ENCODE assay signal across 7 cellular contexts in genomic region chr11:10455637-10456487, GRCh38. TPM values are rescaled to one million over a fixed set of nuclear protein-coding genes. Genes with fewer than 3 reads are reported as not detected.
A peak's percentile ranks its signal among the peaks of the same experiment; 100 is the strongest.
DNase-seq lines count a peak whose midpoint lies in the region; ATAC-seq and TF ChIP-seq lines count a peak whose summit lies in the region.

No MANE protein-coding gene starts in this region.

- H3K36me3 Mint-ChIP-seq in brain = no peaks in the 10 kb centered on the region

- peaks cover 58% of the 10 kb centered on the region for H3K4me1 Mint-ChIP-seq in brain

- H3K27me3 Mint-ChIP-seq in brain = peaks cover 43% of the 10 kb centered on the region

- DNase-seq in NCI-H146 (lab: John Stamatoyannopoulos, UW) (peak; percentile 86), UCSD-AML1 (lab: John Stamatoyannopoulos, UW; ENCODE audit: unreplicated experiment) (peak; percentile 68), left lobe of liver (ENCODE audit: low spot score) (no peak)
- peak; percentile 73 for DNase-seq in stimulated activated CD4-positive, alpha-beta T cell treated with anti-CD3 and anti-CD28 coated beads, Interleukin-2, amount 100 ng/mL, for 4 hours (ENCODE audit: low read depth)

- ATAC-seq in GM18508 (IDR thresholded peaks at IDR 0.05; ENCODE audit: insufficient read depth, unreplicated experiment) (peak; percentile 36), HG02678 (IDR thresholded peaks at IDR 0.05; ENCODE audit: unreplicated experiment) (peak; percentile 55), left lobe of liver (peak; percentile 20)

- peaks cover 0 to 2% (median 0%) of the 10 kb centered on the region in 5 experiments for H3K9me3 Mint-ChIP-seq in brain

- no peak for TF ChIP-seq CTCF in brain (conservative IDR thresholded peaks at IDR 0.05)

- peak overlapping the region in 4 of 5 experiments; percentile 43 to 71 (median 66) for H3K4me3 Mint-ChIP-seq in brain

- peak overlapping the region in 3 of 5 experiments; percentile 78 to 87 (median 86) for H3K27ac Mint-ChIP-seq in brain

RNA-seq across cellular contexts. Expression of gene AMPD3, which starts 0.8 kb away (rescaled TPM):
- 10.8 TPM for polyA plus RNA-seq in brain (ENCODE audit: insufficient read depth, low read depth, low replicate concordance)
- 1.4 TPM for total RNA-seq in left lobe of liver
